ENCODE assay signal across 8 cellular contexts in genomic region chr1:120179420-120180348, GRCh38. TPM values are rescaled to one million over a fixed set of nuclear protein-coding genes. Genes with fewer than 3 reads are reported as not detected.
DNase-seq lines count a peak whose midpoint lies in the region; ATAC-seq, FAIRE-seq and TF ChIP-seq lines count a peak whose summit lies in the region.

No MANE protein-coding gene starts in this region.

- no peak for ATAC-seq in activated naive CD8-positive, alpha-beta T cell treated with anti-CD3 and anti-CD28 coated beads, Interleukin-2, amount 50 U/mL, for 24 hours
- no peak for ATAC-seq in GM19328 (IDR thresholded peaks at IDR 0.05; ENCODE audit: unreplicated experiment)

- H3K9me3 Mint-ChIP-seq in activated naive CD8-positive, alpha-beta T cell (ENCODE audit: low read depth), result no peaks in the 10 kb centered on the region
- no peaks in the 10 kb centered on the region for H3K9me3 Mint-ChIP-seq in activated naive CD8-positive, alpha-beta T cell treated with anti-CD3 and anti-CD28 coated beads, Interleukin-2, amount 50 U/mL, for 24 hours
- peaks cover 1% of the 10 kb centered on the region for H3K9me3 Mint-ChIP-seq in activated naive CD8-positive, alpha-beta T cell treated with anti-CD3 and anti-CD28 coated beads for 36 hours

- peaks cover 23% of the 10 kb centered on the region for H3K4me1 Mint-ChIP-seq in activated naive CD8-positive, alpha-beta T cell (ENCODE audit: low read depth)
- H3K4me1 Mint-ChIP-seq in activated naive CD8-positive, alpha-beta T cell treated with anti-CD3 and anti-CD28 coated beads, Interleukin-2, amount 50 U/mL, for 24 hours, result peaks cover 13% of the 10 kb centered on the region
- peaks cover 17% of the 10 kb centered on the region for H3K4me1 Mint-ChIP-seq in activated naive CD8-positive, alpha-beta T cell treated with anti-CD3 and anti-CD28 coated beads for 36 hours

- H3K27me3 ChIP-seq in right atrium auricular region (no peaks in the 10 kb centered on the region), skeletal muscle satellite cell (ENCODE audit: control insufficient read depth, insufficient read depth, low read length) (no peaks in the 10 kb centered on the region)

- H3K27ac Mint-ChIP-seq in activated naive CD8-positive, alpha-beta T cell, result peak overlapping the region; percentile 17
- H3K27ac Mint-ChIP-seq in activated naive CD8-positive, alpha-beta T cell treated with anti-CD3 and anti-CD28 coated beads, Interleukin-2, amount 50 U/mL, for 24 hours, result no peak overlapping the region
- peak overlapping the region; percentile 22 for H3K27ac Mint-ChIP-seq in activated naive CD8-positive, alpha-beta T cell treated with anti-CD3 and anti-CD28 coated beads for 36 hours

- H3K36me3 ChIP-seq in right atrium auricular region (no peaks in the 10 kb centered on the region), skeletal muscle satellite cell (ENCODE audit: insufficient read depth, low read length) (no peaks in the 10 kb centered on the region)

- peak overlapping the region; percentile 69 for H3K4me2 ChIP-seq in skeletal muscle satellite cell (ENCODE audit: low read length)

- peaks cover 3% of the 10 kb centered on the region for H3K36me3 Mint-ChIP-seq in activated naive CD8-positive, alpha-beta T cell
- H3K36me3 Mint-ChIP-seq in activated naive CD8-positive, alpha-beta T cell treated with anti-CD3 and anti-CD28 coated beads, Interleukin-2, amount 50 U/mL, for 24 hours (ENCODE audit: low read depth), result no peaks in the 10 kb centered on the region
- H3K36me3 Mint-ChIP-seq in activated naive CD8-positive, alpha-beta T cell treated with anti-CD3 and anti-CD28 coated beads for 36 hours, result peaks cover 10% of the 10 kb centered on the region

- H3K27me3 Mint-ChIP-seq in activated naive CD8-positive, alpha-beta T cell, result no peaks in the 10 kb centered on the region
- H3K27me3 Mint-ChIP-seq in activated naive CD8-positive, alpha-beta T cell treated with anti-CD3 and anti-CD28 coated beads, Interleukin-2, amount 50 U/mL, for 24 hours, result peaks cover 3% of the 10 kb centered on the region
- no peaks in the 10 kb centered on the region for H3K27me3 Mint-ChIP-seq in activated naive CD8-positive, alpha-beta T cell treated with anti-CD3 and anti-CD28 coated beads for 36 hours

- H3K4me3 ChIP-seq in right atrium auricular region, result peak overlapping the region; percentile 23 to 46
- peak overlapping the region; percentile 23 for H3K4me3 ChIP-seq in skeletal muscle satellite cell (ENCODE audit: low read length)

- peak overlapping the region; percentile 81 for H3K9ac ChIP-seq in skeletal muscle satellite cell (ENCODE audit: low read depth, low read length)

- TF ChIP-seq CTCF in right atrium auricular region (IDR thresholded peaks at IDR 0.05), result no peak

- H3K9me3 ChIP-seq in right atrium auricular region, result no peaks in the 10 kb centered on the region
- no peaks in the 10 kb centered on the region for H3K9me3 ChIP-seq in skeletal muscle satellite cell (replicated peaks; ENCODE audit: low read length)

- H3K4me1 ChIP-seq in right atrium auricular region, result peaks cover 0 to 14% of the 10 kb centered on the region in 2 donors
- H3K4me1 ChIP-seq in skeletal muscle satellite cell (ENCODE audit: control insufficient read depth, insufficient read depth, low read length), result peaks cover 25% of the 10 kb centered on the region

- FAIRE-seq in HTR-8/SVneo (lab: Jason Lieb, UNC), result no peak

- no peak for DNase-seq in activated naive CD8-positive, alpha-beta T cell treated with anti-CD3 and anti-CD28 coated beads, Interleukin-2, amount 50 U/mL, for 24 hours
- DNase-seq in activated naive CD8-positive, alpha-beta T cell treated with anti-CD3 and anti-CD28 coated beads for 36 hours, result no peak
- DNase-seq in right atrium auricular region (ENCODE audit: low spot score) (no peak), HTR-8/SVneo (ENCODE audit: insufficient read length, low spot score) (no peak), NCI-H2107 (lab: John Stamatoyannopoulos, UW) (no peak)

- peak overlapping the region; percentile 58 to 64 for H3K27ac ChIP-seq in right atrium auricular region

- H3K4me3 Mint-ChIP-seq in activated naive CD8-positive, alpha-beta T cell, result peak overlapping the region; percentile 8
- H3K4me3 Mint-ChIP-seq in activated naive CD8-positive, alpha-beta T cell treated with anti-CD3 and anti-CD28 coated beads, Interleukin-2, amount 50 U/mL, for 24 hours, result no peak overlapping the region
- no peak overlapping the region for H3K4me3 Mint-ChIP-seq in activated naive CD8-positive, alpha-beta T cell treated with anti-CD3 and anti-CD28 coated beads for 36 hours

RNA-seq across cellular contexts. Expression of gene SEC22B, which starts 3.4 kb away (rescaled TPM):
- total RNA-seq in activated naive CD8-positive, alpha-beta T cell treated with anti-CD3 and anti-CD28 coated beads for 36 hours, result 10 to 100 TPM; 23.0 TPM
- total RNA-seq in right atrium auricular region, result 10 to 100 TPM; 11.9 to 16.8 TPM
- total RNA-seq in skeletal muscle satellite cell (2012; rRNA removed), result 66.6 and 79.3 TPM in 2 replicates
